In genomic region chr3:15218689-15219088, GRCh38 we compare ENCODE assay signal across 19 cellular contexts. TPM values are rescaled to one million over a fixed set of nuclear protein-coding genes. Genes with fewer than 3 reads are reported as not detected.
A peak's percentile ranks its signal among the peaks of the same experiment; 100 is the strongest.
DNase-seq lines count a peak whose midpoint lies in the region; ATAC-seq and TF ChIP-seq lines count a peak whose summit lies in the region.
"Had no signal": no experiment of that assay in that cellular context is flagged by ENCODE, and none has a peak within 500 bp of the region (broad histone marks: within the 10 kb centered on the region; RNA-seq: fewer than 3 reads in every experiment).

No MANE protein-coding gene starts in this region.

- H3K36me3 Mint-ChIP-seq in HFFc6 (ENCODE audit: low read depth) = peaks cover 43% of the 10 kb centered on the region
- peaks cover 96% of the 10 kb centered on the region for H3K36me3 Mint-ChIP-seq in activated T-helper 17 cell treated with anti-CD3 and anti-CD28 coated beads, Interleukin-2, amount 50 U/mL, for 72 hours (ENCODE audit: low read depth)
- peaks cover 99% of the 10 kb centered on the region for H3K36me3 Mint-ChIP-seq in stimulated activated effector memory CD8-positive, alpha-beta T cell treated with anti-CD3 and anti-CD28 coated beads, Interleukin-12 subunit alpha, Interleukin-12 subunit beta, amount 100 ng/mL, for 72 hours

- no peak for TF ChIP-seq POLR2A in prostate gland (IDR thresholded peaks at IDR 0.05)

- peak overlapping the region; percentile 38 for H3K27ac ChIP-seq in psoas muscle
- no peak overlapping the region for H3K27ac ChIP-seq in prostate gland

- H3K36me3 ChIP-seq in psoas muscle (ENCODE audit: insufficient read depth in 1 of 2, low read depth in 1 of 2) (peaks cover 0 to 99% of the 10 kb centered on the region in 2 donors), prostate gland (peaks cover 0 to 10% of the 10 kb centered on the region in 2 donors)

- H3K4me1 Mint-ChIP-seq in HFFc6 (ENCODE audit: low read depth) = no peaks in the 10 kb centered on the region; the same call in 1 of the 2 replicates
- peaks cover 4% of the 10 kb centered on the region for H3K4me1 Mint-ChIP-seq in activated T-helper 17 cell treated with anti-CD3 and anti-CD28 coated beads, Interleukin-2, amount 50 U/mL, for 72 hours
- no peaks in the 10 kb centered on the region for H3K4me1 Mint-ChIP-seq in stimulated activated effector memory CD8-positive, alpha-beta T cell treated with anti-CD3 and anti-CD28 coated beads, Interleukin-12 subunit alpha, Interleukin-12 subunit beta, amount 100 ng/mL, for 72 hours

- no peaks in the 10 kb centered on the region; the same call in 1 of the 2 replicates for H3K27me3 Mint-ChIP-seq in HFFc6 (ENCODE audit: insufficient read depth)
- no peaks in the 10 kb centered on the region for H3K27me3 Mint-ChIP-seq in activated T-helper 17 cell treated with anti-CD3 and anti-CD28 coated beads, Interleukin-2, amount 50 U/mL, for 72 hours
- H3K27me3 Mint-ChIP-seq: CD4-positive, alpha-beta T cell had no signal

- ATAC-seq in activated T-helper 17 cell treated with anti-CD3 and anti-CD28 coated beads, Interleukin-2, amount 50 U/mL, for 72 hours (replicated peaks) = no peak
- ATAC-seq in left cardiac atrium (peak; percentile 53 to 65), psoas muscle (peak; percentile 64 to 84 (median 74))
- no peak for ATAC-seq in stimulated activated effector memory CD8-positive, alpha-beta T cell treated with anti-CD3 and anti-CD28 coated beads, Interleukin-12 subunit alpha, Interleukin-12 subunit beta, amount 100 ng/mL, for 72 hours
- ATAC-seq: PC-3 had no signal

- H3K9me3 ChIP-seq in psoas muscle (no peaks in the 10 kb centered on the region), prostate gland (no peaks in the 10 kb centered on the region)
- H3K9me3 ChIP-seq: MG63 had no signal

- DNase-seq in HFFc6 (no peak), left cardiac atrium (no peak), psoas muscle (no peak), prostate gland (ENCODE audit: low spot score) (no peak), SW 1271 (lab: John Stamatoyannopoulos, UW) (no peak)
- no peak for DNase-seq in stimulated activated effector memory CD8-positive, alpha-beta T cell treated with anti-CD3 and anti-CD28 coated beads, Interleukin-12 subunit alpha, Interleukin-12 subunit beta, amount 100 ng/mL, for 72 hours (ENCODE audit: low spot score in 2 of 2)
- DNase-seq: CD4-positive, alpha-beta T cell; COR-L47; DMS 273 treated with DMSO at 0.1 percent for 48 hours; DMS79 treated with DMSO at 0.1 percent for 48 hours; MG63; NCI-H1417; NCI-H187; NCI-H446 treated with DMSO at 0.1 percent for 48 hours; NCI-H526 treated with DMSO at 0.1 percent for 48 hours; PC-3; SHP77 treated with DMSO at 0.1 percent for 48 hours had no signal

- H3K27me3 ChIP-seq in psoas muscle (ENCODE audit: insufficient read depth in 3 of 3, low read length in 2 of 3) (no peaks in the 10 kb centered on the region), prostate gland (replicated peaks; ENCODE audit: insufficient read depth) (no peaks in the 10 kb centered on the region)
- H3K27me3 ChIP-seq: MG63 had no signal

- intact Hi-C loops in left cardiac atrium (cut with DNase I) (no loop called here), psoas muscle (cut with DNase I) (no loop called here), prostate gland (cut with DNase I) (no loop called here)

- peak overlapping the region; percentile 19; the same call in 1 of the 2 replicates for H3K27ac Mint-ChIP-seq in HFFc6
- peak overlapping the region; percentile 32 for H3K27ac Mint-ChIP-seq in activated T-helper 17 cell treated with anti-CD3 and anti-CD28 coated beads, Interleukin-2, amount 50 U/mL, for 72 hours
- no peak overlapping the region for H3K27ac Mint-ChIP-seq in stimulated activated effector memory CD8-positive, alpha-beta T cell treated with anti-CD3 and anti-CD28 coated beads, Interleukin-12 subunit alpha, Interleukin-12 subunit beta, amount 100 ng/mL, for 72 hours
- H3K27ac Mint-ChIP-seq: CD4-positive, alpha-beta T cell had no signal

- no peaks in the 10 kb centered on the region for H3K9me3 Mint-ChIP-seq in HFFc6
- H3K9me3 Mint-ChIP-seq in activated T-helper 17 cell treated with anti-CD3 and anti-CD28 coated beads, Interleukin-2, amount 50 U/mL, for 72 hours = no peaks in the 10 kb centered on the region
- H3K9me3 Mint-ChIP-seq in stimulated activated effector memory CD8-positive, alpha-beta T cell treated with anti-CD3 and anti-CD28 coated beads, Interleukin-12 subunit alpha, Interleukin-12 subunit beta, amount 100 ng/mL, for 72 hours = no peaks in the 10 kb centered on the region
- H3K9me3 Mint-ChIP-seq: CD4-positive, alpha-beta T cell had no signal

- H3K4me1 ChIP-seq in psoas muscle (peaks cover 38% of the 10 kb centered on the region), prostate gland (replicated peaks) (no peaks in the 10 kb centered on the region)

- H3K4me3 Mint-ChIP-seq in HFFc6 = no peak overlapping the region
- no peak overlapping the region for H3K4me3 Mint-ChIP-seq in activated T-helper 17 cell treated with anti-CD3 and anti-CD28 coated beads, Interleukin-2, amount 50 U/mL, for 72 hours
- no peak overlapping the region for H3K4me3 Mint-ChIP-seq in stimulated activated effector memory CD8-positive, alpha-beta T cell treated with anti-CD3 and anti-CD28 coated beads, Interleukin-12 subunit alpha, Interleukin-12 subunit beta, amount 100 ng/mL, for 72 hours
- H3K4me3 Mint-ChIP-seq: CD4-positive, alpha-beta T cell had no signal

- no peak for TF ChIP-seq CTCF in HFFc6 (IDR thresholded peaks at IDR 0.05)
- TF ChIP-seq CTCF in psoas muscle (IDR thresholded peaks at IDR 0.05) = no peak
- no peak for TF ChIP-seq CTCF in prostate gland (IDR thresholded peaks at IDR 0.05)

- H3K4me3 ChIP-seq in psoas muscle (no peak overlapping the region), prostate gland (no peak overlapping the region)
- H3K4me3 ChIP-seq: GM12878, MG63 had no signal

RNA-seq across cellular contexts. Expression of gene CAPN7, which starts 12.6 kb away (rescaled TPM):
- 10 to 100 TPM; 23.8 to 27.9 (median 26.4) TPM for total RNA-seq in HFFc6 (2021; fragmentation: NEBNext Ultra II Directional; extraction: Animal tissue kit (Norgen Biotek cat#: 25700))
- total RNA-seq in activated T-helper 17 cell treated with anti-CD3 and anti-CD28 coated beads, Interleukin-2, amount 50 U/mL, for 72 hours = 10 to 100 TPM; 32.3 to 38.9 TPM
- 10 to 100 TPM; 28.4 to 28.9 TPM for total RNA-seq in left cardiac atrium
- 10 to 100 TPM; 22.4 to 42.7 (median 27.3) TPM for total RNA-seq in psoas muscle
- 10 to 100 TPM; 15.2 to 28.0 (median 20.5) TPM for polyA plus RNA-seq in psoas muscle
- 10 to 100 TPM; 45.1 to 46.7 TPM for total RNA-seq in prostate gland

Comparison
In these comparisons a context has a peak if more than half of its experiments do, and no peak if none do; other contexts are left out.
1. ATAC-seq: peak in left cardiac atrium (2 of 2) and psoas muscle (4 of 4); none in activated T-helper 17 cell treated with anti-CD3 and anti-CD28 coated beads, Interleukin-2, amount 50 U/mL, for 72 hours (single experiment) and stimulated activated effector memory CD8-positive, alpha-beta T cell treated with anti-CD3 and anti-CD28 coated beads, Interleukin-12 subunit alpha, Interleukin-12 subunit beta, amount 100 ng/mL, for 72 hours (single experiment).